Comparison of ENCODE assay signal across 9 cellular contexts in the genomic region with DNA sequence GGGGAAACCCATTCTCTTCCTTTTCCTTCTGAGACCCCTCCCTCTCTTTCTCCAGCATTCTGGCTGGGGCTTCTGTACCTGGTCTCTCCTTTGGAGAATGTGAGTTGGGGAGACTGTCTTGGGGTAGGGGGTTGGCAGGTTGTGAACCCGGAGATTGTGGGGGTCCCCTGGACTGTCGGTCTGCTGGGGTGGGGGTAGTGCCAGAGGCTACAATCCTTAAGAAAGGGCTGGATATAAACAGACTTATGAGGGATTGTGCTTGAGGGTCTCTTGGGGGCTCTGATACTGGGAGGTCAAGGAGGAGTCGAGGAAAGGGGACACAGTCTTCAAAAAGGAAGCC. TPM values are rescaled to one million over a fixed set of nuclear protein-coding genes. Genes with fewer than 3 reads are reported as not detected.
A peak's percentile ranks its signal among the peaks of the same experiment; 100 is the strongest.
DNase-seq lines count a peak whose midpoint lies in the region; ATAC-seq and TF ChIP-seq lines count a peak whose summit lies in the region.
"Had no signal": no experiment of that assay in that cellular context is flagged by ENCODE, and none has a peak within 500 bp of the region (broad histone marks: within the 10 kb centered on the region; RNA-seq: fewer than 3 reads in every experiment).

No MANE protein-coding gene starts in this region.

- DNase-seq in Caco-2 = no peak
- no peak for DNase-seq in Panc1 (ENCODE audit: low read depth, low spot score)
- no peak for DNase-seq in endodermal cell
- DNase-seq in trophoblast cell = no peak
- no peak for DNase-seq in COLO668 (lab: John Stamatoyannopoulos, UW; ENCODE audit: unreplicated experiment)
- DNase-seq in ecto neural progenitor cell (ENCODE audit: low spot score) = no peak
- DNase-seq in SW 1271 (lab: John Stamatoyannopoulos, UW) = no peak

- no peak overlapping the region for H2AK5ac ChIP-seq in trophoblast cell (ENCODE audit: low read length)

- peak overlapping the region; percentile 84 for H3K27ac ChIP-seq in Panc1 (ENCODE audit: low read length)
- H3K27ac ChIP-seq in endodermal cell (ENCODE audit: low read depth, low read length) = no peak overlapping the region
- no peak overlapping the region for H3K27ac ChIP-seq in trophoblast cell (ENCODE audit: low read depth, low read length)
- H3K27ac ChIP-seq: HL-60 had no signal

- no peak overlapping the region for H3K23ac ChIP-seq in trophoblast cell (ENCODE audit: low read length)

- POLR2A ChIA-PET in Caco-2 (lab: Charles Lee) = interaction anchor here (1.2 to 2.8 kb wide), 5 partner anchors 46 to 336 kb away, joined by 5 to 37 read pairs (median 9); partner anchors contain the start of genes CPNE1, RBM12, RBM39 and SCAND1
- POLR2A ChIA-PET in Panc1 (lab: Charles Lee) = no interaction called here

- H3K4me3 Mint-ChIP-seq in Caco-2 (ENCODE audit: unreplicated experiment) (peak overlapping the region; percentile 98), endodermal cell (peak overlapping the region; percentile 70)

- H3K79me2 ChIP-seq in trophoblast cell (ENCODE audit: control insufficient read depth, insufficient read depth, low read length, poor library complexity) = no peaks in the 10 kb centered on the region

- peak overlapping the region; percentile 99 for H3K4me2 ChIP-seq in trophoblast cell (ENCODE audit: low read length)

- H3K36me3 Mint-ChIP-seq in Caco-2 (ENCODE audit: insufficient read depth, unreplicated experiment) (peaks cover 86% of the 10 kb centered on the region), endodermal cell (ENCODE audit: low read depth) (no peaks in the 10 kb centered on the region)

- H3K27ac Mint-ChIP-seq in Caco-2 (ENCODE audit: unreplicated experiment) (peak overlapping the region; percentile 100), endodermal cell (no peak overlapping the region)

- H3K79me1 ChIP-seq in trophoblast cell (ENCODE audit: low read length) = peaks cover 3% of the 10 kb centered on the region

- peak overlapping the region; percentile 18 for H4K8ac ChIP-seq in trophoblast cell (ENCODE audit: low read depth, low read length)

- in situ Hi-C loops in Panc1 (cut with HindIII; ENCODE audit: low pct_unique_long_range_greater_than_20kb, low sequenced_read_pairs) = no loop called here

- no peak overlapping the region for H3K14ac ChIP-seq in trophoblast cell (ENCODE audit: low read length)

- CTCF ChIA-PET in Caco-2 (lab: Charles Lee) = interaction anchor here (0.6 to 5.4 kb wide), 19 partner anchors 17 to 337 kb away, joined by 3 to 46 read pairs (median 6); partner anchors contain the start of genes CEP250, CPNE1, NFS1 and RBM12
- CTCF ChIA-PET in Panc1 (lab: Charles Lee) = interaction anchor here (0.7 to 1.3 kb wide), 2 partner anchors 155 to 353 kb away, joined by 3 read pairs; no protein-coding TSS in a partner anchor

- H2AFZ ChIP-seq in trophoblast cell (ENCODE audit: insufficient read depth, low read length, poor library complexity) = no peak overlapping the region

- H3K9me3 Mint-ChIP-seq in Caco-2 (ENCODE audit: unreplicated experiment) (no peaks in the 10 kb centered on the region), endodermal cell (no peaks in the 10 kb centered on the region)

- no peak overlapping the region for H3K18ac ChIP-seq in trophoblast cell (ENCODE audit: low read length)

- peak overlapping the region; percentile 66 for H3K4me3 ChIP-seq in Caco-2 (ENCODE audit: low read depth, low read length)
- peak overlapping the region; percentile 62 to 81 for H3K4me3 ChIP-seq in Panc1 (ENCODE audit: low read depth in 2 of 2, low read length in 2 of 2)
- peak overlapping the region; percentile 81 for H3K4me3 ChIP-seq in endodermal cell (ENCODE audit: low read length)
- no peak overlapping the region for H3K4me3 ChIP-seq in trophoblast cell (ENCODE audit: low read depth, low read length)

- H3K4me1 Mint-ChIP-seq in Caco-2 (ENCODE audit: low read depth, unreplicated experiment) (peaks cover 29% of the 10 kb centered on the region), endodermal cell (peaks cover 8% of the 10 kb centered on the region)

- WGBS in endodermal cell (ENCODE audit: insufficient coverage in 1 of 2, insufficient read length in 1 of 2), 2 experiments = 33 to 55% methylated on average over 1 to 3 of the region's 3 CpGs
- no CpG with 5 or more reads among the region's 3 CpGs for WGBS in trophoblast cell (ENCODE audit: extremely low coverage, insufficient coverage, insufficient read length)

- intact Hi-C loops in Caco-2 (cut with micrococcal nuclease; ENCODE audit: unreplicated experiment) = loop anchor here (5.0 to 10.0 kb wide), 3 partner anchors 154 to 293 kb away; partner anchors contain the start of gene PHF20
- intact Hi-C loops in Panc1 (cut with micrococcal nuclease; ENCODE audit: unreplicated experiment) = no loop called here

- no peaks in the 10 kb centered on the region for H3K27me3 Mint-ChIP-seq in Caco-2 (ENCODE audit: insufficient read depth, unreplicated experiment)
- peaks cover 33% of the 10 kb centered on the region for H3K27me3 Mint-ChIP-seq in endodermal cell (ENCODE audit: insufficient read depth)

- H3K27me3 ChIP-seq in Caco-2 (replicated peaks; ENCODE audit: control insufficient read depth, insufficient read depth, low read length) (no peaks in the 10 kb centered on the region), Panc1 (ENCODE audit: control insufficient read depth, insufficient read depth, low read length) (no peaks in the 10 kb centered on the region), endodermal cell (ENCODE audit: control insufficient read depth, insufficient read depth, low read length, poor library complexity, severe bottlenecking) (peaks cover 10% of the 10 kb centered on the region), trophoblast cell (ENCODE audit: insufficient read depth, low read length) (no peaks in the 10 kb centered on the region)

- no peak overlapping the region for H2BK5ac ChIP-seq in trophoblast cell (ENCODE audit: low read depth, low read length, poor library complexity)

- H3K4me1 ChIP-seq in Caco-2 (peaks cover 5% of the 10 kb centered on the region; the same call in 1 of the 2 replicates), Panc1 (ENCODE audit: control insufficient read depth, insufficient read depth, low read length) (no peaks in the 10 kb centered on the region; the same call in 1 of the 2 replicates), endodermal cell (ENCODE audit: control insufficient read depth, insufficient read depth, low read length) (no peaks in the 10 kb centered on the region), trophoblast cell (ENCODE audit: control insufficient read depth in 1 of 2, insufficient read depth in 2 of 2, low read length in 2 of 2) (peaks cover 11 to 20% of the 10 kb centered on the region in 2 experiments)

- no peak overlapping the region for H3K9ac ChIP-seq in endodermal cell (ENCODE audit: extremely low read depth, low read length, poor library complexity, severe bottlenecking)
- H3K9ac ChIP-seq in trophoblast cell (ENCODE audit: low read length) = no peak overlapping the region

- H4K91ac ChIP-seq in trophoblast cell (ENCODE audit: low read depth, low read length) = no peak overlapping the region

- BruUV-seq in Caco-2 (replicated peaks; lab: Mats Ljungman, UMichigan) = no TSS peak
- no TSS peak for BruUV-seq in Panc1 (replicated peaks; lab: Mats Ljungman, UMichigan)

- no peak overlapping the region for H4K12ac ChIP-seq in trophoblast cell (ENCODE audit: low read depth, low read length)

- no peak for TF ChIP-seq CTCF in Caco-2 (IDR thresholded peaks at IDR 0.05; ENCODE audit: insufficient read depth in 1 of 2, low read depth in 1 of 2, low read length in 1 of 2, severe bottlenecking in 1 of 2, unreplicated experiment in 1 of 2)
- TF ChIP-seq CTCF in Panc1 (IDR thresholded peaks at IDR 0.05) = no peak
- TF ChIP-seq CTCF in endodermal cell (conservative IDR thresholded peaks at IDR 0.05) = no peak

- no peaks in the 10 kb centered on the region for H3K9me3 ChIP-seq in Caco-2
- H3K9me3 ChIP-seq in Panc1 (ENCODE audit: control insufficient read depth, insufficient read depth, low read depth, low read length) = no peaks in the 10 kb centered on the region
- H3K9me3 ChIP-seq in endodermal cell (ENCODE audit: control insufficient read depth, low read length) = no peaks in the 10 kb centered on the region
- no peaks in the 10 kb centered on the region for H3K9me3 ChIP-seq in trophoblast cell (ENCODE audit: insufficient read depth, low read depth, low read length)

- no peak overlapping the region for H2BK12ac ChIP-seq in trophoblast cell (ENCODE audit: low read length)

- H3K36me3 ChIP-seq in Caco-2 (ENCODE audit: control insufficient read depth, insufficient read depth, low read length) (no peaks in the 10 kb centered on the region), Panc1 (ENCODE audit: control insufficient read depth, insufficient read depth, low read length) (no peaks in the 10 kb centered on the region; the same call in 1 of the 2 replicates), endodermal cell (ENCODE audit: control insufficient read depth, insufficient read depth, low read length) (peaks cover 13% of the 10 kb centered on the region), trophoblast cell (ENCODE audit: control insufficient read depth in 1 of 2, insufficient read depth in 2 of 2, low read length in 2 of 2) (peaks cover 0 to 3% of the 10 kb centered on the region in 2 experiments)

- no peak overlapping the region for H2BK120ac ChIP-seq in trophoblast cell (ENCODE audit: insufficient read depth, low read length, poor library complexity)

- ATAC-seq in Panc1 (no peak), GM19023 (IDR thresholded peaks at IDR 0.05; ENCODE audit: unreplicated experiment) (no peak)

- no peak overlapping the region for H3K4ac ChIP-seq in trophoblast cell (ENCODE audit: low read depth, low read length)

RNA-seq across cellular contexts. Expression of gene SPAG4, which starts 2.4 kb away (rescaled TPM):
- total RNA-seq in Caco-2 (2022) = 5.4 and 6.1 TPM in 2 replicates
- total RNA-seq in Panc1 (2021; ENCODE audit: unreplicated experiment) = 17.6 TPM
- 28.9 TPM for polyA plus RNA-seq in Panc1 (2012; ENCODE audit: insufficient read length)
- total RNA-seq in endodermal cell = 1 to 10 TPM; 1.7 to 3.5 TPM
- 5.4 TPM for polyA plus RNA-seq in endodermal cell (2013, experiment 1 of 2)
- polyA plus RNA-seq in endodermal cell (2013, experiment 2 of 2) = 4.2 TPM
- polyA plus RNA-seq in trophoblast cell (2013) = 2.7 and 3.1 TPM in 2 replicates

RNA-seq across cellular contexts. Expression of gene CPNE1, which starts 46.7 kb away (rescaled TPM):
- total RNA-seq in Caco-2 (2022) (815 and 833 TPM in 2 replicates), Panc1 (2021; ENCODE audit: unreplicated experiment) (217 TPM), endodermal cell (100 to 1,000 TPM; 238 to 441 TPM)
- polyA plus RNA-seq in Panc1 (2012; ENCODE audit: insufficient read length) = 273 TPM
- polyA plus RNA-seq in endodermal cell (2013, experiment 1 of 2) = 343 TPM
- 307 TPM for polyA plus RNA-seq in endodermal cell (2013, experiment 2 of 2)
- 121 and 122 TPM in 2 replicates for polyA plus RNA-seq in trophoblast cell (2013)

RNA-seq across cellular contexts. Expression of gene RBM12, which starts 46.7 kb away (rescaled TPM):
- total RNA-seq in Caco-2 (2022) (146 and 147 TPM in 2 replicates), Panc1 (2021; ENCODE audit: unreplicated experiment) (100 TPM), endodermal cell (100 to 1,000 TPM; 106 to 158 TPM)
- 45.0 TPM for polyA plus RNA-seq in Panc1 (2012; ENCODE audit: insufficient read length)
- polyA plus RNA-seq in endodermal cell (2013, experiment 1 of 2) = 81.6 TPM
- 80.8 TPM for polyA plus RNA-seq in endodermal cell (2013, experiment 2 of 2)
- 99.5 and 101 TPM in 2 replicates for polyA plus RNA-seq in trophoblast cell (2013)
